In genomic region chr19:49767967-49768581, GRCh38 we compare ENCODE assay signal across 9 cellular contexts. TPM values are rescaled to one million over a fixed set of nuclear protein-coding genes. Genes with fewer than 3 reads are reported as not detected.
DNase-seq lines count a peak whose midpoint lies in the region; ATAC-seq and TF ChIP-seq lines count a peak whose summit lies in the region.
"Had no signal": no experiment of that assay in that cellular context is flagged by ENCODE, and none has a peak within 500 bp of the region (broad histone marks: within the 10 kb centered on the region; RNA-seq: fewer than 3 reads in every experiment).

No MANE protein-coding gene starts in this region.

- peak overlapping the region; percentile 94 for H3K4me3 Mint-ChIP-seq in GM23338

- H3F3A ChIP-seq in GM23338 (replicated peaks; ENCODE audit: low read depth) = peaks cover 6% of the 10 kb centered on the region; the same call in 1 of the 2 replicates

- no peak overlapping the region for H3K27ac ChIP-seq in GM23338 (ENCODE audit: low read depth)
- H3K27ac ChIP-seq in gastroesophageal sphincter = peak overlapping the region in 3 of 4 donors; percentile 86 to 91 (median 91)
- peak overlapping the region; percentile 84 to 96 (median 92) for H3K27ac ChIP-seq in gastrocnemius medialis
- no peak overlapping the region for H3K27ac ChIP-seq in prostate gland

- H3K4me1 ChIP-seq in GM23338 (ENCODE audit: insufficient read depth) (no peaks in the 10 kb centered on the region), gastroesophageal sphincter (peaks cover 3 to 50% (median 21%) of the 10 kb centered on the region in 3 donors), gastrocnemius medialis (peaks cover 19 to 22% of the 10 kb centered on the region in 2 donors), prostate gland (replicated peaks) (peaks cover 10% of the 10 kb centered on the region)

- intact Hi-C loops in gastrocnemius medialis (cut with DNase I; ENCODE audit: low total_unique reads) = loop anchor here (2.0 to 10.0 kb wide), 4 partner anchors 51 to 1993 kb away; partner anchors contain the start of genes CLDND2, ETFB and SELENOW
- intact Hi-C loops in prostate gland (cut with DNase I) = loop anchor here (2.0 to 5.0 kb wide), 3 partner anchors 41 to 91 kb away; partner anchors contain the start of genes CPT1C and PRMT1

- H3K4me1 Mint-ChIP-seq in GM23338 = peaks cover 26% of the 10 kb centered on the region

- H3K4me2 ChIP-seq in GM23338 = peak overlapping the region; percentile 96

- H3K27ac Mint-ChIP-seq in GM23338 = peak overlapping the region; percentile 1; the same call in 1 of the 2 replicates

- WGBS in gastroesophageal sphincter (ENCODE audit: low coverage in 1 of 2), 2 donors = 32 to 50% methylated on average over 4 to 11 of the region's 12 CpGs
- 57% methylated on average over 12 of the region's 12 CpGs for WGBS in prostate gland

- no peak for TF ChIP-seq EP300 in gastroesophageal sphincter (IDR thresholded peaks at IDR 0.05)

- DNase-seq in GM23338 (ENCODE audit: low spot score) (no peak), gastrocnemius medialis (no peak), prostate gland (ENCODE audit: low spot score) (no peak), NCI-H128 (lab: John Stamatoyannopoulos, UW; ENCODE audit: unreplicated experiment) (no peak), cerebellar nuclear complex (lab: John Stamatoyannopoulos, UW) (no peak)

- no peak for TF ChIP-seq POLR2A in gastroesophageal sphincter (IDR thresholded peaks at IDR 0.05)
- no peak for TF ChIP-seq POLR2A in gastrocnemius medialis (IDR thresholded peaks at IDR 0.05)
- TF ChIP-seq POLR2A in prostate gland (IDR thresholded peaks at IDR 0.05) = no peak

- H3K36me3 ChIP-seq in GM23338 (ENCODE audit: insufficient read depth) (no peaks in the 10 kb centered on the region), gastroesophageal sphincter (peaks cover 0 to 7% of the 10 kb centered on the region in 2 donors), gastrocnemius medialis (no peaks in the 10 kb centered on the region), prostate gland (no peaks in the 10 kb centered on the region)

- TF ChIP-seq CTCF in GM23338 (conservative IDR thresholded peaks at IDR 0.05; ENCODE audit: low read depth in 2 of 2) (no peak), WI38 (IDR thresholded peaks at IDR 0.05; ENCODE audit: low read depth, low read length) (no peak), gastroesophageal sphincter (IDR thresholded peaks at IDR 0.05) (no peak), gastrocnemius medialis (IDR thresholded peaks at IDR 0.05 in 4 of 5, conservative IDR thresholded peaks at IDR 0.05 in 1 of 5) (no peak), prostate gland (IDR thresholded peaks at IDR 0.05) (no peak)

- H3K9me3 ChIP-seq in gastroesophageal sphincter (no peaks in the 10 kb centered on the region), gastrocnemius medialis (no peaks in the 10 kb centered on the region), prostate gland (no peaks in the 10 kb centered on the region)

- H3K9me3 Mint-ChIP-seq in GM23338 = peaks cover 3% of the 10 kb centered on the region; the same call in 1 of the 3 replicates

- no peaks in the 10 kb centered on the region for H3K9me2 ChIP-seq in GM23338 (ENCODE audit: insufficient read depth)

- no peak for ATAC-seq in GM23338
- ATAC-seq in gastroesophageal sphincter = no peak
- no peak for ATAC-seq in gastrocnemius medialis
- no peak for ATAC-seq in GM19395 (IDR thresholded peaks at IDR 0.05; ENCODE audit: unreplicated experiment)

- H3K79me2 ChIP-seq in GM23338 (replicated peaks; ENCODE audit: insufficient read depth) = peaks cover 48% of the 10 kb centered on the region

- H3K27me3 ChIP-seq in GM23338 (ENCODE audit: insufficient read depth) (no peaks in the 10 kb centered on the region), gastroesophageal sphincter (no peaks in the 10 kb centered on the region), gastrocnemius medialis (no peaks in the 10 kb centered on the region), prostate gland (replicated peaks; ENCODE audit: insufficient read depth) (no peaks in the 10 kb centered on the region)

- H4K20me1 ChIP-seq in GM23338 (replicated peaks; ENCODE audit: insufficient read depth) = no peaks in the 10 kb centered on the region; the same call in 1 of the 2 replicates

- H2AFZ ChIP-seq in GM23338 = no peak overlapping the region

- H3K27me3 Mint-ChIP-seq in GM23338 (ENCODE audit: insufficient read depth, low read depth, poor library complexity) = peaks cover 21% of the 10 kb centered on the region

- H3K36me3 Mint-ChIP-seq in GM23338 (ENCODE audit: low read depth) = peaks cover 3% of the 10 kb centered on the region; the same call in 2 of the 3 replicates

- in situ Hi-C loops in gastrocnemius medialis (cut with MboI; ENCODE audit: low sequenced_read_pairs in 4 of 4) = no loop called here

- H3K4me3 ChIP-seq in GM23338 (peak overlapping the region; percentile 95), WI38 (ENCODE audit: low read depth, low read length) (peak overlapping the region; percentile 95), gastroesophageal sphincter (peak overlapping the region; percentile 72 to 90), gastrocnemius medialis (peak overlapping the region; percentile 64 to 99 (median 92)), prostate gland (peak overlapping the region in 1 of 2 donors; percentile 82)

TF ChIP-seq in GM23338, 12 proteins besides CTCF, POLR2A, EP300 and RAD21 (continues in another document):
- TF ChIP-seq NANOG (IDR thresholded peaks at IDR 0.05; ENCODE audit: borderline replicate concordance) = no peak
- TF ChIP-seq POLR2AphosphoS5 (IDR thresholded peaks at IDR 0.05; ENCODE audit: low read depth) = no peak

RNA-seq across cellular contexts. Expression of gene AP2A1, which starts 1.3 kb away (rescaled TPM):
- 110 and 129 TPM in 2 replicates for total RNA-seq in GM23338 (2014; rRNA removed; shearing (Covaris generic))
- 34.1 and 37.2 TPM in 2 replicates for polyA plus RNA-seq in GM23338 (2016; fragmentation: Nextera tagmentation; extraction: Ambion mirVana)
- total RNA-seq in gastroesophageal sphincter (100 to 1,000 TPM in 1 of 4 donors, 10 to 100 TPM in 3; 69.9 to 103 (median 76.1) TPM), gastrocnemius medialis (100 to 1,000 TPM in 3 of 4 donors, 10 to 100 TPM in 1; 94.2 to 142 (median 131) TPM), prostate gland (100 to 1,000 TPM in 1 of 2 donors, 10 to 100 TPM in 1; 62.7 to 252 TPM)

RNA-seq across cellular contexts. Expression of gene TSKS, which starts 5.0 kb away (rescaled TPM):
- total RNA-seq in GM23338 (2014; rRNA removed; shearing (Covaris generic)) = not detected in 2 replicates
- polyA plus RNA-seq in GM23338 (2016; fragmentation: Nextera tagmentation; extraction: Ambion mirVana) = 0.82 and 0.99 TPM in 2 replicates
- total RNA-seq in gastroesophageal sphincter (1 to 10 TPM in 1 of 4 donors, under 1 TPM in 1, not detected in 2; 0.73 to 4.2 TPM), gastrocnemius medialis (under 1 TPM in 2 of 4 donors, not detected in 2; 0.13 to 0.16 TPM), prostate gland (10 to 100 TPM in 1 of 2 donors, not detected in 1; 10.6 TPM)
- total RNA-seq: glomerular endothelial cell had no signal

RNA-seq across cellular contexts. Expression of gene FUZ, which starts 45.0 kb away (rescaled TPM):
- total RNA-seq in GM23338 (2014; rRNA removed; shearing (Covaris generic)) = 25.7 and 34.8 TPM in 2 replicates
- 24.3 TPM in 2 replicates for polyA plus RNA-seq in GM23338 (2016; fragmentation: Nextera tagmentation; extraction: Ambion mirVana)
- total RNA-seq in gastroesophageal sphincter (10 to 100 TPM; 14.8 to 23.0 (median 20.1) TPM), gastrocnemius medialis (10 to 100 TPM; 14.2 to 35.5 (median 26.0) TPM), prostate gland (10 to 100 TPM; 39.2 to 45.4 TPM)

RNA-seq across cellular contexts. Expression of gene MED25, which starts 50.0 kb away (rescaled TPM):
- 47.1 and 58.6 TPM in 2 replicates for total RNA-seq in GM23338 (2014; rRNA removed; shearing (Covaris generic))
- polyA plus RNA-seq in GM23338 (2016; fragmentation: Nextera tagmentation; extraction: Ambion mirVana) = 45.6 and 46.4 TPM in 2 replicates
- total RNA-seq in gastroesophageal sphincter = 10 to 100 TPM; 26.7 to 36.1 (median 28.7) TPM
- 100 to 1,000 TPM in 1 of 4 donors, 10 to 100 TPM in 3; 46.6 to 105 (median 78.7) TPM for total RNA-seq in gastrocnemius medialis
- total RNA-seq in prostate gland = 100 to 1,000 TPM in 1 of 2 donors, 10 to 100 TPM in 1; 38.4 to 173 TPM

Comparison
In these comparisons a context has a peak if more than half of its experiments do, and no peak if none do; other contexts are left out.
1. H3K27ac ChIP-seq: peak in gastroesophageal sphincter (3 of 4) and gastrocnemius medialis (4 of 4); none in GM23338 (single experiment) and prostate gland (0 of 2).